16 cellular contexts compared by ENCODE assay signal in the genomic region with DNA sequence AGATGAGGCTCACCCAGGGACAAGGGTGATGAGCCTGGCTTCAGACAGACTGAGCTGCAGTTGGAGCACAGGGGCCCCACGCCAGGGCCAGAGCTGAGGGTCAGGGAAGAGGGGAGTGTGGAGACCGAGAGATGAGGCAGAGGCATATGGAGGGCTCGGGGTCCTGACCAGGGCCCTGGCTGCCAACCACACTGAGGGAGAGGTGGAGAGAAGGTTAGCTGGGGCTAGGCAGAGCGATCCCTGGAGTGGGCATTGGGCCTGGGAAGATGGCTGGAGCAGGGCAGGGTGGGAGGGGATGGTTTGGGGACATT. TPM values are rescaled to one million over a fixed set of nuclear protein-coding genes. Genes with fewer than 3 reads are reported as not detected.
DNase-seq lines count a peak whose midpoint lies in the region; ATAC-seq and TF ChIP-seq lines count a peak whose summit lies in the region.
"Had no signal": no experiment of that assay in that cellular context is flagged by ENCODE, and none has a peak within 500 bp of the region (broad histone marks: within the 10 kb centered on the region; RNA-seq: fewer than 3 reads in every experiment).

No MANE protein-coding gene starts in this region.

- no peaks in the 10 kb centered on the region for H3K79me1 ChIP-seq in mesendoderm (ENCODE audit: low read length)

- H3K9me3 ChIP-seq in left ventricle myocardium inferior (replicated peaks) = no peaks in the 10 kb centered on the region
- no peaks in the 10 kb centered on the region for H3K9me3 ChIP-seq in spleen
- no peaks in the 10 kb centered on the region for H3K9me3 ChIP-seq in GM23248 (ENCODE audit: low read depth)
- H3K9me3 ChIP-seq: Caco-2 had no signal

- H3K4me3 ChIP-seq in left ventricle myocardium inferior (peak overlapping the region; percentile 6), mesendoderm (ENCODE audit: low read length) (no peak overlapping the region), spleen (no peak overlapping the region), GM23248 (no peak overlapping the region)

- H3K79me2 ChIP-seq in mesendoderm (ENCODE audit: control insufficient read depth, insufficient read depth, low read length) (no peaks in the 10 kb centered on the region), GM23248 (ENCODE audit: insufficient read depth) (no peaks in the 10 kb centered on the region)

- TF ChIP-seq CTCF in left ventricle myocardium inferior (IDR thresholded peaks at IDR 0.05; ENCODE audit: borderline replicate concordance) (no peak), spleen (IDR thresholded peaks at IDR 0.05 in 8 of 11, conservative IDR thresholded peaks at IDR 0.05 in 3 of 11) (no peak)

- no peak overlapping the region for H4K5ac ChIP-seq in mesendoderm (ENCODE audit: low read length)

- no peak overlapping the region for H2AFZ ChIP-seq in GM23248

- H3K9ac ChIP-seq in mesendoderm (ENCODE audit: low read length) (no peak overlapping the region), GM23248 (no peak overlapping the region)

- intact Hi-C loops in left ventricle myocardium inferior (cut with micrococcal nuclease) (no loop called here), cardiac septum (cut with DNase I) (no loop called here), spleen (cut with DNase I; ENCODE audit: low total_unique reads) (no loop called here)

- H2BK120ac ChIP-seq in mesendoderm (ENCODE audit: low read depth, low read length) = no peak overlapping the region

- no peak overlapping the region for H4K8ac ChIP-seq in mesendoderm (ENCODE audit: low read depth, low read length)

- no peak overlapping the region for H3K4ac ChIP-seq in mesendoderm (ENCODE audit: low read depth, low read length)

- H3K4me1 ChIP-seq in left ventricle myocardium inferior (peaks cover 97% of the 10 kb centered on the region), mesendoderm (ENCODE audit: control insufficient read depth, low read depth, low read length) (no peaks in the 10 kb centered on the region), spleen (peaks cover 7 to 94% (median 49%) of the 10 kb centered on the region in 6 donors), GM23248 (ENCODE audit: insufficient read depth) (peaks cover 41% of the 10 kb centered on the region)

- H2BK5ac ChIP-seq in mesendoderm (ENCODE audit: low read length) = no peak overlapping the region

- no peaks in the 10 kb centered on the region for H3K9me2 ChIP-seq in GM23248 (ENCODE audit: insufficient read depth)

- TF ChIP-seq POLR2A in spleen (IDR thresholded peaks at IDR 0.05) = no peak

- in situ Hi-C loops in GM23248 (cut with MboI) = no loop called here

- peak overlapping the region; percentile 5 for H3K56ac ChIP-seq in mesendoderm (ENCODE audit: low read length)

- H3K27me3 ChIP-seq in left ventricle myocardium inferior (ENCODE audit: low read depth) (peaks cover 23% of the 10 kb centered on the region), mesendoderm (ENCODE audit: insufficient read depth, low read length, poor library complexity) (no peaks in the 10 kb centered on the region), spleen (replicated peaks in 1 of 7) (peaks cover 0 to 36% (median 0%) of the 10 kb centered on the region in 7 donors), GM23248 (replicated peaks; ENCODE audit: insufficient read depth) (no peaks in the 10 kb centered on the region)

- H3K27ac ChIP-seq in left ventricle myocardium inferior (replicated peaks) (peak overlapping the region; percentile 94), mesendoderm (ENCODE audit: low read depth, low read length) (no peak overlapping the region), spleen (peak overlapping the region in 5 of 8 donors; percentile 25 to 89 (median 68)), GM23248 (no peak overlapping the region)

- WGBS in mesendoderm (ENCODE audit: extremely low coverage, insufficient coverage, low lambda C conversion rate) = no CpG with 5 or more reads among the region's 4 CpGs
- 78 to 90% (median 87%) methylated on average over 4 of the region's 4 CpGs for WGBS in spleen, 5 donors
- 89 to 91% methylated on average over 4 of the region's 4 CpGs for WGBS in GM23248 (ENCODE audit: low coverage in 1 of 2, low lambda C conversion rate in 2 of 2, missing lambda C conversion rate in 2 of 2), 2 experiments

- H3K36me3 ChIP-seq in left ventricle myocardium inferior (peaks cover 10% of the 10 kb centered on the region), mesendoderm (ENCODE audit: control insufficient read depth, insufficient read depth, low read length) (no peaks in the 10 kb centered on the region), spleen (peaks cover 0 to 7% (median 0%) of the 10 kb centered on the region in 6 donors), GM23248 (ENCODE audit: low read depth) (no peaks in the 10 kb centered on the region)

- H2AK5ac ChIP-seq in mesendoderm (ENCODE audit: low read length) = no peak overlapping the region

- DNase-seq in left ventricle myocardium inferior (no peak), cardiac septum (ENCODE audit: low spot score) (no peak), mesendoderm (no peak), spleen (no peak), GM23248 (no peak)
- DNase-seq: AML-193, Caco-2, DMS53, H7, NCI-H2029, NCI-H2171 treated with DMSO at 0.1 percent for 48 hours, NCI-H82 had no signal

- H3F3A ChIP-seq in GM23248 (ENCODE audit: insufficient read depth) = peaks cover 13% of the 10 kb centered on the region

- no peak overlapping the region for H2BK15ac ChIP-seq in mesendoderm (replicated peaks; ENCODE audit: low read depth)

- ATAC-seq in HG03442 (IDR thresholded peaks at IDR 0.05; ENCODE audit: unreplicated experiment) (no peak), HG02798 (IDR thresholded peaks at IDR 0.05; ENCODE audit: poor library complexity, unreplicated experiment) (no peak)

- H3K18ac ChIP-seq in mesendoderm (ENCODE audit: low read length) = no peak overlapping the region

- H3K23ac ChIP-seq in mesendoderm (ENCODE audit: low read length) = no peak overlapping the region

- no peaks in the 10 kb centered on the region for H4K20me1 ChIP-seq in GM23248 (ENCODE audit: insufficient read depth)

- H3K4me2 ChIP-seq in mesendoderm (ENCODE audit: low read length) (no peak overlapping the region), GM23248 (ENCODE audit: unreplicated experiment) (no peak overlapping the region)

RNA-seq across cellular contexts. Expression of gene PEAR1, which starts 8.0 kb away (rescaled TPM):
- total RNA-seq in left ventricle myocardium inferior = 7.1 TPM
- total RNA-seq in cardiac septum = 5.6 TPM
- polyA plus RNA-seq in mesendoderm (2013, experiment 1 of 2) = 0.46 TPM
- polyA plus RNA-seq in mesendoderm (2013, experiment 2 of 2) = 0.39 TPM
- 10 to 100 TPM; 16.1 to 28.3 (median 24.2) TPM for total RNA-seq in spleen
- polyA plus RNA-seq in spleen = 1 to 10 TPM; 1.4 to 6.2 (median 2.6) TPM
- total RNA-seq in GM23248 (2014; rRNA removed; shearing (Covaris generic)) = 1.0 and 2.2 TPM in 2 replicates
- polyA plus RNA-seq in GM23248 (2016; fragmentation: Nextera tagmentation; extraction: Ambion mirVana) = 0.71 and 1.2 TPM in 2 replicates

RNA-seq across cellular contexts. Expression of gene LRRC71, which starts 18.9 kb away (rescaled TPM):
- total RNA-seq in left ventricle myocardium inferior (0.27 TPM), cardiac septum (not detected), spleen (under 1 TPM in 3 of 7 donors, not detected in 4; 0.13 to 0.47 (median 0.23) TPM)
- polyA plus RNA-seq in mesendoderm (2013, experiment 1 of 2) = not detected
- polyA plus RNA-seq in mesendoderm (2013, experiment 2 of 2) = 0.14 TPM
- polyA plus RNA-seq in spleen (under 1 TPM; 0.03 to 0.51 (median 0.43) TPM), GM23248 (2016; fragmentation: Nextera tagmentation; extraction: Ambion mirVana) (not detected in 2 replicates)
- 0.32 TPM in 1 of 2 replicates, not detected in the other for total RNA-seq in GM23248 (2014; rRNA removed; shearing (Covaris generic))
- total RNA-seq: Caco-2, H7, LHCN-M2, NCI-H460 had no signal

RNA-seq across cellular contexts. Expression of gene NTRK1, which starts 40.9 kb away (rescaled TPM):
- total RNA-seq in left ventricle myocardium inferior (1.0 TPM), cardiac septum (1.4 TPM), spleen (1 to 10 TPM in 1 of 7 donors, under 1 TPM in 3, not detected in 3; 0.18 to 1.4 (median 0.48) TPM)
- polyA plus RNA-seq in mesendoderm (2013, experiment 1 of 2) = 0.04 TPM
- polyA plus RNA-seq in mesendoderm (2013, experiment 2 of 2) = 0.03 TPM
- polyA plus RNA-seq in spleen (under 1 TPM in 2 of 3 donors, not detected in 1; 0.09 to 0.22 TPM), GM23248 (2016; fragmentation: Nextera tagmentation; extraction: Ambion mirVana) (0.08 and 0.09 TPM in 2 replicates)
- total RNA-seq in GM23248 (2014; rRNA removed; shearing (Covaris generic)) = 0.11 TPM in 1 of 2 replicates, not detected in the other
- total RNA-seq: Caco-2, LHCN-M2 had no signal

RNA-seq across cellular contexts. Expression of gene INSRR, which starts 42.6 kb away (rescaled TPM):
- total RNA-seq in left ventricle myocardium inferior (0.41 TPM), cardiac septum (0.24 TPM), spleen (under 1 TPM in 3 of 7 donors, not detected in 4; 0.09 TPM)
- not detected for polyA plus RNA-seq in mesendoderm (2013, experiment 1 of 2)
- under 0.01 TPM for polyA plus RNA-seq in mesendoderm (2013, experiment 2 of 2)
- polyA plus RNA-seq in spleen (under 1 TPM in 1 of 3 donors, not detected in 2; under 0.01 TPM), GM23248 (2016; fragmentation: Nextera tagmentation; extraction: Ambion mirVana) (0.09 TPM in 1 of 2 replicates, not detected in the other)
- not detected in 2 replicates for total RNA-seq in GM23248 (2014; rRNA removed; shearing (Covaris generic))
- total RNA-seq: Caco-2, H7, LHCN-M2 had no signal

Comparison
In these comparisons a context has a peak if more than half of its experiments do, and no peak if none do; other contexts are left out.
1. H3K27ac ChIP-seq: peak in left ventricle myocardium inferior (single experiment) and spleen (5 of 8); none in mesendoderm (single experiment) and GM23248 (single experiment).